ENCODE assay signal across 1 cellular context in the genomic region with DNA sequence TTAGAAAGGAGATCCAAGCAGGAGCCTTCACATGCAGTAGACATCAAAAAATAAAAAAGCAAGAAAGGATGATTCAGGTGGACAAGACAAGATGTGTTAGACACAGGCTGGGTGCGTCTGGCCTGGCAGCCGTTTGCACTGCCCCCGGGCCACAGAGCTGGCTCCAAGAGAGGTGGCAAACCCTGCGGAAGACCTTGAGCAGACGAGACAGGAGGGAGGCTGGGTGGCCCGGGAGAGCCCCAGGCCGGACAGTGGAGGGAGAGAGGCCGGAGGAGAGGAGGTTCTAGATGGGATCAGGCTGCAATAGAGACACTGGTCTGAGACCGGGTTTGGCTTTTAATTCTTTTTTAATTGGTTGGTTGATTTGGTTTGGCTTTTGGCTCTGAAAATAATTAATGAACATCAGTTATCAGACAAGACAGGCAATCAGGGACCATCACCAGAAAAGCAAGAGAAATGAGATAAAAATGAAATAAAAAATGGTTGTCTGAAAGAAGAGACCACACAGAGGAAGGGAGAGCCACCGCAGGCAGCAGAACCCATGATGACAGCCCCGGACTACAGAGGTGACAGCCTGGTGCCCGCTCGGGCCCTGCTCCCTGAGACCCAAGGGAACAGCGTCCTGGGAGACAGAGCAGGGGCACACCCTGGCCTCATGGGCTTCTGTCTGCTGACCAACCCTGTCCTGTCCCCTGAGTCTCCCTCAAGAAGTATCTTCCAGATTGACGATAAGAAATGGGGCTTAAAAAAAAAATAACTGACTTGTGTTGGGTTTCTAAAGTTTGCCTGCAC.
TF ChIP-seq lines count a peak whose summit lies in the region.

No MANE protein-coding gene starts in this region.

TF ChIP-seq in H1, 55 proteins besides CTCF, POLR2A, EP300 and RAD21 (continued from another document):
- TF ChIP-seq, protein P1, sequence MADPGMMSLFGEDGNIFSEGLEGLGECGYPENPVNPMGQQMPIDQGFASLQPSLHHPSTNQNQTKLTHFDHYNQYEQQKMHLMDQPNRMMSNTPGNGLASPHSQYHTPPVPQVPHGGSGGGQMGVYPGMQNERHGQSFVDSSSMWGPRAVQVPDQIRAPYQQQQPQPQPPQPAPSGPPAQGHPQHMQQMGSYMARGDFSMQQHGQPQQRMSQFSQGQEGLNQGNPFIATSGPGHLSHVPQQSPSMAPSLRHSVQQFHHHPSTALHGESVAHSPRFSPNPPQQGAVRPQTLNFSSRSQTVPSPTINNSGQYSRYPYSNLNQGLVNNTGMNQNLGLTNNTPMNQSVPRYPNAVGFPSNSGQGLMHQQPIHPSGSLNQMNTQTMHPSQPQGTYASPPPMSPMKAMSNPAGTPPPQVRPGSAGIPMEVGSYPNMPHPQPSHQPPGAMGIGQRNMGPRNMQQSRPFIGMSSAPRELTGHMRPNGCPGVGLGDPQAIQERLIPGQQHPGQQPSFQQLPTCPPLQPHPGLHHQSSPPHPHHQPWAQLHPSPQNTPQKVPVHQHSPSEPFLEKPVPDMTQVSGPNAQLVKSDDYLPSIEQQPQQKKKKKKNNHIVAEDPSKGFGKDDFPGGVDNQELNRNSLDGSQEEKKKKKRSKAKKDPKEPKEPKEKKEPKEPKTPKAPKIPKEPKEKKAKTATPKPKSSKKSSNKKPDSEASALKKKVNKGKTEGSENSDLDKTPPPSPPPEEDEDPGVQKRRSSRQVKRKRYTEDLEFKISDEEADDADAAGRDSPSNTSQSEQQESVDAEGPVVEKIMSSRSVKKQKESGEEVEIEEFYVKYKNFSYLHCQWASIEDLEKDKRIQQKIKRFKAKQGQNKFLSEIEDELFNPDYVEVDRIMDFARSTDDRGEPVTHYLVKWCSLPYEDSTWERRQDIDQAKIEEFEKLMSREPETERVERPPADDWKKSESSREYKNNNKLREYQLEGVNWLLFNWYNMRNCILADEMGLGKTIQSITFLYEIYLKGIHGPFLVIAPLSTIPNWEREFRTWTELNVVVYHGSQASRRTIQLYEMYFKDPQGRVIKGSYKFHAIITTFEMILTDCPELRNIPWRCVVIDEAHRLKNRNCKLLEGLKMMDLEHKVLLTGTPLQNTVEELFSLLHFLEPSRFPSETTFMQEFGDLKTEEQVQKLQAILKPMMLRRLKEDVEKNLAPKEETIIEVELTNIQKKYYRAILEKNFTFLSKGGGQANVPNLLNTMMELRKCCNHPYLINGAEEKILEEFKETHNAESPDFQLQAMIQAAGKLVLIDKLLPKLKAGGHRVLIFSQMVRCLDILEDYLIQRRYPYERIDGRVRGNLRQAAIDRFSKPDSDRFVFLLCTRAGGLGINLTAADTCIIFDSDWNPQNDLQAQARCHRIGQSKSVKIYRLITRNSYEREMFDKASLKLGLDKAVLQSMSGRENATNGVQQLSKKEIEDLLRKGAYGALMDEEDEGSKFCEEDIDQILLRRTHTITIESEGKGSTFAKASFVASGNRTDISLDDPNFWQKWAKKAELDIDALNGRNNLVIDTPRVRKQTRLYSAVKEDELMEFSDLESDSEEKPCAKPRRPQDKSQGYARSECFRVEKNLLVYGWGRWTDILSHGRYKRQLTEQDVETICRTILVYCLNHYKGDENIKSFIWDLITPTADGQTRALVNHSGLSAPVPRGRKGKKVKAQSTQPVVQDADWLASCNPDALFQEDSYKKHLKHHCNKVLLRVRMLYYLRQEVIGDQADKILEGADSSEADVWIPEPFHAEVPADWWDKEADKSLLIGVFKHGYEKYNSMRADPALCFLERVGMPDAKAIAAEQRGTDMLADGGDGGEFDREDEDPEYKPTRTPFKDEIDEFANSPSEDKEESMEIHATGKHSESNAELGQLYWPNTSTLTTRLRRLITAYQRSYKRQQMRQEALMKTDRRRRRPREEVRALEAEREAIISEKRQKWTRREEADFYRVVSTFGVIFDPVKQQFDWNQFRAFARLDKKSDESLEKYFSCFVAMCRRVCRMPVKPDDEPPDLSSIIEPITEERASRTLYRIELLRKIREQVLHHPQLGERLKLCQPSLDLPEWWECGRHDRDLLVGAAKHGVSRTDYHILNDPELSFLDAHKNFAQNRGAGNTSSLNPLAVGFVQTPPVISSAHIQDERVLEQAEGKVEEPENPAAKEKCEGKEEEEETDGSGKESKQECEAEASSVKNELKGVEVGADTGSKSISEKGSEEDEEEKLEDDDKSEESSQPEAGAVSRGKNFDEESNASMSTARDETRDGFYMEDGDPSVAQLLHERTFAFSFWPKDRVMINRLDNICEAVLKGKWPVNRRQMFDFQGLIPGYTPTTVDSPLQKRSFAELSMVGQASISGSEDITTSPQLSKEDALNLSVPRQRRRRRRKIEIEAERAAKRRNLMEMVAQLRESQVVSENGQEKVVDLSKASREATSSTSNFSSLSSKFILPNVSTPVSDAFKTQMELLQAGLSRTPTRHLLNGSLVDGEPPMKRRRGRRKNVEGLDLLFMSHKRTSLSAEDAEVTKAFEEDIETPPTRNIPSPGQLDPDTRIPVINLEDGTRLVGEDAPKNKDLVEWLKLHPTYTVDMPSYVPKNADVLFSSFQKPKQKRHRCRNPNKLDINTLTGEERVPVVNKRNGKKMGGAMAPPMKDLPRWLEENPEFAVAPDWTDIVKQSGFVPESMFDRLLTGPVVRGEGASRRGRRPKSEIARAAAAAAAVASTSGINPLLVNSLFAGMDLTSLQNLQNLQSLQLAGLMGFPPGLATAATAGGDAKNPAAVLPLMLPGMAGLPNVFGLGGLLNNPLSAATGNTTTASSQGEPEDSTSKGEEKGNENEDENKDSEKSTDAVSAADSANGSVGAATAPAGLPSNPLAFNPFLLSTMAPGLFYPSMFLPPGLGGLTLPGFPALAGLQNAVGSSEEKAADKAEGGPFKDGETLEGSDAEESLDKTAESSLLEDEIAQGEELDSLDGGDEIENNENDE (IDR thresholded peaks at IDR 0.05; ENCODE audit: insufficient replicate concordance, low read length): no peak
- TF ChIP-seq RNF2 (IDR thresholded peaks at IDR 0.05; ENCODE audit: borderline replicate concordance, low read depth, low read length, missing control alignments, poor library complexity, severe bottlenecking) (no peak), BCL11A (IDR thresholded peaks at IDR 0.05; ENCODE audit: low read depth in 2 of 2, low read length in 2 of 2) (no peak), GTF2F1 (IDR thresholded peaks at IDR 0.05; ENCODE audit: borderline replicate concordance, low read depth, low read length) (no peak)
TF ChIP-seq in H1: peak in this region for 0.
